ENCODE assay signal across 24 cellular contexts in the genomic region with DNA sequence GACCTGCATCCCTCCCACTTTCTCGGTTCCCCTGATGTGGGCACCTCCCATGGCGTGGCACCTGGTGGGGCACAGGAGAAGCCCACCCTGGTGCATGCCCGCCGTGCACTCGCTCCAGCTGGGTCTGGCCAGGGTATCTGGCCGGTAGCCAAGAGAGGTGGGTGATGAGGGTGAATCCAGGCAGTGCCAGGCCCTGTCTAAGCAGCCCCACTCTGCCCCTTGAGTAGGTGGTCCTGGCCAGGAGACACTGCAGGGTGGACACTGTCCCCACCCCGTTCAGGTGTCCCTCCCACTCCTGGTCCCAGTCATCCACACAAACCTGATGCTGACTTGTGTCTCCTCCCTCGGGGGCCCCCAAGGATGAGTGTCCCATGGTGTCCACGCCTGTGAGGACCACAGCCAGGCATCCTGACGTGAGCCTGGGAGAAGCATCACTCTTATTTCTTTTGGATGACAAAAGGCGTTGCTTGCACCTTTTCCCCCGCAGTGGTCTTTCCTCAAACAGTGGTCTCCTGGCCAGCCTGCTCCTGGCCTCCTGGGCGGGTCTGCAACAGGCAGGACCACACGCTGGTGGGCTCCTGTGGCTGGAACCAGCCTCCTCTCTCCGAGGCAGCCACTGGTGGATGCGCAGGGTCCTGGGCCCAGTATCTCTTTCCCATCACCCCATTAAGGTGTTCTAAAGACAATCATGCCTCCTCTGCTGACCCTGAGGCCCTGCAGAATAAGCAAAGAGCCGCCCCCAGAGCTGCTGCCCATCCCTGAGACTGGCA.
"Had no signal": no experiment of that assay in that cellular context is flagged by ENCODE, and none has a peak within 500 bp of the region (broad histone marks: within the 10 kb centered on the region; RNA-seq: fewer than 3 reads in every experiment).

No MANE protein-coding gene starts in this region.

- DNase-seq: activated CD4-positive, alpha-beta T cell treated with anti-CD3 and anti-CD28 coated beads for 4 hours; activated CD4-positive, alpha-beta T cell treated with anti-CD3 and anti-CD28 coated beads, Interleukin-2, amount 50 U/mL, for 48 hours; activated CD4-positive, CD25-positive, alpha-beta regulatory T cell; activated CD8-positive, alpha-beta memory T cell treated with anti-CD3 and anti-CD28 coated beads for 24 hours; activated naive CD4-positive, alpha-beta T cell treated with Interleukin-2 at 50 U/mL for 16 hours; activated T-cell treated with anti-CD3 and anti-CD28 coated beads, Interleukin-2, amount 50 U/mL, for 1 hour; amniotic stem cell; brain microvascular endothelial cell; kidney; left colon; lower lobe of right lung; mesenchymal stem cell; retina; stimulated activated naive CD4-positive, alpha-beta T cell had no signal

- H3K4me1 Mint-ChIP-seq: activated T-helper 17 cell treated with anti-CD3 and anti-CD28 coated beads, Interleukin-2, amount 50 U/mL, for 72 hours had no signal

- H3K4me3 ChIP-seq: gastroesophageal sphincter, hepatocyte, lower lobe of right lung, ovary, prostate gland, suprapubic skin, tibial artery had no signal

- H3K27ac Mint-ChIP-seq: activated T-helper 17 cell treated with anti-CD3 and anti-CD28 coated beads, Interleukin-2, amount 50 U/mL, for 72 hours; natural killer cell treated with Interleukin-12 subunit alpha and Interleukin-12 subunit beta and Interleukin-15 and Interleukin-18, amount 100 ng/mL, for 72 hours; T-cell; T-helper 2 cell treated with Interferon-gamma antibody and Interleukin-4, amounts not matched to agents 5 μg/mL and 100 μg/mL, for 36 hours had no signal

- H3K36me3 ChIP-seq: brain microvascular endothelial cell, gastroesophageal sphincter, lower lobe of right lung, ovary, prostate gland, suprapubic skin, tibial artery had no signal

- H3K9me3 Mint-ChIP-seq: activated T-helper 17 cell treated with anti-CD3 and anti-CD28 coated beads, Interleukin-2, amount 50 U/mL, for 72 hours; natural killer cell treated with Interleukin-12 subunit alpha and Interleukin-12 subunit beta and Interleukin-15 and Interleukin-18, amount 100 ng/mL, for 72 hours; T-helper 2 cell treated with Interferon-gamma antibody and Interleukin-4, amounts not matched to agents 5 μg/mL and 100 μg/mL, for 36 hours had no signal

- H3K36me3 Mint-ChIP-seq: natural killer cell treated with Interleukin-12 subunit alpha and Interleukin-12 subunit beta and Interleukin-15 and Interleukin-18, amount 100 ng/mL, for 72 hours; T-cell had no signal

- H3K4me1 ChIP-seq: gastroesophageal sphincter, lower lobe of right lung, prostate gland, suprapubic skin, tibial artery had no signal

- H3K9me3 ChIP-seq: gastroesophageal sphincter, lower lobe of right lung, ovary, prostate gland, suprapubic skin, tibial artery had no signal

- H3K27me3 ChIP-seq: brain microvascular endothelial cell, ovary had no signal

- H3K4me3 Mint-ChIP-seq: activated T-helper 17 cell treated with anti-CD3 and anti-CD28 coated beads, Interleukin-2, amount 50 U/mL, for 72 hours; natural killer cell treated with Interleukin-12 subunit alpha and Interleukin-12 subunit beta and Interleukin-15 and Interleukin-18, amount 100 ng/mL, for 72 hours; T-cell; T-helper 2 cell treated with Interferon-gamma antibody and Interleukin-4, amounts not matched to agents 5 μg/mL and 100 μg/mL, for 36 hours had no signal

- ATAC-seq: activated T-helper 17 cell treated with anti-CD3 and anti-CD28 coated beads, Interleukin-2, amount 50 U/mL, for 72 hours; gastroesophageal sphincter; left colon; lower lobe of right lung; T-cell had no signal

- H3K27ac ChIP-seq: brain microvascular endothelial cell, gastroesophageal sphincter, hepatocyte, lower lobe of right lung, ovary, prostate gland, suprapubic skin, tibial artery had no signal
